In the genomic region with DNA sequence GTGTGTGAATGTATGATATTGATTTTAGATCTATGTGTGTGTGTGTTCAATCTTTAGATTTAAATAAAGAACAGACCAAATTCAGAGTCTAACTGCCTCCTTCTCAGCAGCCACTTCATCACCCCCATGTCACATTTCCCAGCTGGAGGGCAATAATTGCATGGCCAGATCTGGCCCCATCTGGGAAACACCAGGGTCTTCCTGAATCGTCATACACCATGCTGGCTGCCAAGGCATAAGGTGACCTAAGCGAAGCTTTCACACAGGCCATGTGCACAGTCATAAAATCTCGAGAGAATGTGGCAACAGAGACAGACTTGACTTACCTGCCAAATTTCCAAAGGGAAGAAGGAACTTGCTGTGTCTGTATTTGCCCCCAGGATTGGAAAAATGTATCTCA, we compare ENCODE assay signal across 20 cellular contexts. TPM values are rescaled to one million over a fixed set of nuclear protein-coding genes. Genes with fewer than 3 reads are reported as not detected.
DNase-seq lines count a peak whose midpoint lies in the region; ATAC-seq, FAIRE-seq and TF ChIP-seq lines count a peak whose summit lies in the region.
"Had no signal": no experiment of that assay in that cellular context is flagged by ENCODE, and none has a peak within 500 bp of the region (broad histone marks: within the 10 kb centered on the region; RNA-seq: fewer than 3 reads in every experiment).

No MANE protein-coding gene starts in this region.

- H3K4me2 ChIP-seq in A549, result peak overlapping the region; percentile 49

- no peak for FAIRE-seq in A549 (lab: Jason Lieb, UNC)
- FAIRE-seq: GM12878, GM19239 had no signal

- DNase-seq in DMS 273 (lab: John Stamatoyannopoulos, UW; ENCODE audit: unreplicated experiment) (peak; percentile 75), DMS 273 treated with DMSO at 0.1 percent for 48 hours (lab: John Stamatoyannopoulos, UW) (no peak), A549 (ENCODE audit: low read depth in 1 of 2, low spot score in 1 of 2) (no peak), NCI-H2227 treated with DMSO at 0.1 percent for 48 hours (lab: John Stamatoyannopoulos, UW) (peak; percentile 31), dermis microvascular lymphatic vessel endothelial cell (ENCODE audit: low read depth in 2 of 2) (peak; percentile 10 to 17), posterior cingulate gyrus (no peak)
- DNase-seq: EL, GM23248, Kasumi-1, MM.1S, NCI-H187 treated with DMSO at 0.1 percent for 48 hours, NCI-H524 treated with DMSO at 0.1 percent for 48 hours, SHP77 had no signal

- H3K9me3 ChIP-seq in A549, result no peaks in the 10 kb centered on the region
- H3K9me3 ChIP-seq: HAP-1 had no signal

- TF ChIP-seq EP300 in A549 (IDR thresholded peaks at IDR 0.05), result no peak

- H3K27ac ChIP-seq in A549, result peak overlapping the region; percentile 63 to 80
- H3K27ac ChIP-seq: 22Rv1, GM23248, SK-N-MC had no signal

- POLR2A ChIA-PET in A549 (lab: Yijun Ruan, JAX), result no interaction called here

- no peak overlapping the region for H3K4me3 ChIP-seq in A549
- H3K4me3 ChIP-seq: GM12878, GM23248, HAP-1, SK-N-MC had no signal

- TF ChIP-seq POLR2A in A549 (IDR thresholded peaks at IDR 0.05; ENCODE audit: low read length), result no peak

- no peak for TF ChIP-seq RAD21 in A549 (conservative IDR thresholded peaks at IDR 0.05 in 1 of 2, IDR thresholded peaks at IDR 0.05 in 1 of 2)

- CTCF ChIA-PET in A549 (lab: Yijun Ruan, JAX), result interaction anchor here (1.2 to 1.4 kb wide), 2 partner anchors 95 to 125 kb away, joined by 3 read pairs; no protein-coding TSS in a partner anchor

- 90% methylated on average over 3 of the region's 3 CpGs for WGBS in A549 (ENCODE audit: missing lambda C conversion rate)

- no peak for TF ChIP-seq CTCF in A549 (IDR thresholded peaks at IDR 0.05)

- intact Hi-C loops in posterior cingulate gyrus (cut with DNase I), result no loop called here

- ATAC-seq in A549 (no peak), HG03108 (IDR thresholded peaks at IDR 0.05; ENCODE audit: unreplicated experiment) (no peak), esophagus mucosa (no peak)
- ATAC-seq: GM12878 had no signal

- H3K4me1 ChIP-seq in A549, result peaks cover 27% of the 10 kb centered on the region

TF ChIP-seq in A549, 52 proteins besides CTCF, POLR2A, EP300 and RAD21:
- no peak for TF ChIP-seq MYC (IDR thresholded peaks at IDR 0.05; ENCODE audit: borderline replicate concordance, low read length)
- TF ChIP-seq ZC3H11A (IDR thresholded peaks at IDR 0.05), result no peak
- no peak for TF ChIP-seq HEYL (CRISPR knock-in tag; IDR thresholded peaks at IDR 0.05)
- TF ChIP-seq ATOH8 (CRISPR knock-in tag; IDR thresholded peaks at IDR 0.05; ENCODE audit: low read depth), result no peak
- TF ChIP-seq SREBF2 (IDR thresholded peaks at IDR 0.05), result no peak
- TF ChIP-seq RFX5 (IDR thresholded peaks at IDR 0.05), result no peak
- TF ChIP-seq KDM5A (IDR thresholded peaks at IDR 0.05), result no peak
- TF ChIP-seq NR3C1 (IDR thresholded peaks at IDR 0.05), result no peak
- TF ChIP-seq USF2 (IDR thresholded peaks at IDR 0.05), result no peak
- TF ChIP-seq CHD2 (IDR thresholded peaks at IDR 0.05; ENCODE audit: low read length, partially characterized antibody), result no peak

RNA-seq across cellular contexts. Expression of gene PLAC1, which starts 0.3 kb away (rescaled TPM):
- polyA plus RNA-seq in A549 (2011; rRNA removed), result 2.6 and 2.9 TPM in 2 replicates
- polyA plus RNA-seq in A549 (2012; cell fraction: cytosol; rRNA removed), result 2.1 and 2.4 TPM in 2 replicates
- polyA plus RNA-seq in A549 (2012; cell fraction: nucleus; rRNA removed), result 2.8 and 3.3 TPM in 2 replicates
- polyA plus RNA-seq in A549 (2017; fragmentation: RNase III; extraction: RNeasy Plus Mini Kit Qiagen cat#74134 plus additional on column Dnase treatment), result 0.79 to 1.4 TPM (median 0.87 TPM) in 3 replicates
- 1.7 and 2.0 TPM in 2 replicates for polyA minus RNA-seq in A549 (2011; rRNA and poly(A)+ RNA removed)
- not detected in 2 replicates for total RNA-seq in dermis microvascular lymphatic vessel endothelial cell
- not detected for total RNA-seq in esophagus mucosa
- total RNA-seq: GM23248 had no signal
- polyA plus RNA-seq: GM23248 had no signal

Comparison
In these comparisons a context has a peak if more than half of its experiments do, and no peak if none do; other contexts are left out.
1. DNase-seq: peak in DMS 273 (single experiment), NCI-H2227 treated with DMSO at 0.1 percent for 48 hours (single experiment) and dermis microvascular lymphatic vessel endothelial cell (2 of 2); none in DMS 273 treated with DMSO at 0.1 percent for 48 hours (single experiment), A549 (0 of 2) and posterior cingulate gyrus (0 of 10).